ENCODE assay signal across 8 cellular contexts in the genomic region with DNA sequence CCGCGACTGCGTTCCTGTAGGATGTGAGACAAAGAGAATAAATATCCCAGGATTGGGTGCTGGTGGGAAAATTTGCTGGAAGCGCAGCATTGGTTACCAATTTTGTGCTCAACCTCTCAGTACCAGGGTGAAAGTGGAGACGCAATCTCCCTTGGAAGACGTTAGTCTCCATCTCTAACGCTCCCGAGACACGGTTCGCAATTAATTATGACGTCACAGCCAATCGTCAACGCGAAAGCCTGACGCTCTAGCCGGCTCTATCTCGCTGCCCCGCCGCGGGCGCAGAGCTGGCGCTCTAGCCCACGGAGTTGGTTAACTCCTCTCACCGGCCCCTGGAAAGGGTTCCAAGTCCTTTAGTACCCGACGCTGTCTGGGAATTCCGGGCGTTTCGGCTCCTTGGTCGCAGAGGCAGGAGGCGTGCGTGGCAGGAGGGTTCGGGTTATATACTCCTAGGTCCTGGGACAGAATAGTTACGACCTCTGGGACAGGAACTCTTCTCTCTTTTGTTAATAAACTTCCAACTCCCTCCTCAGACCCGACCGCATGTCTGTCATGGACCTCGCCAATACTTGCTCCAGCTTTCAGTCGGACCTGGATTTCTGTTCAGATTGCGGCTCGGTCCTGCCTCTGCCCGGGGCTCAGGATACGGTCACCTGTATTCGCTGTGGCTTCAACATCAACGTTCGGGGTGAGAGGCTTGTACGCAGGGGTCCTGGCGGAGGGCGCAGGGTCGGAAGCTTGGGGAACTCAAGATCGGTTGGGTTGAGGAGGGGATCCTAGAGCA. TPM values are rescaled to one million over a fixed set of nuclear protein-coding genes. Genes with fewer than 3 reads are reported as not detected.
DNase-seq lines count a peak whose midpoint lies in the region; ATAC-seq and TF ChIP-seq lines count a peak whose summit lies in the region.

A gene with protein sequence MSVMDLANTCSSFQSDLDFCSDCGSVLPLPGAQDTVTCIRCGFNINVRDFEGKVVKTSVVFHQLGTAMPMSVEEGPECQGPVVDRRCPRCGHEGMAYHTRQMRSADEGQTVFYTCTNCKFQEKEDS (plus strand): TSS at position 284 of the 784 bp plus-strand sequence. CDS start 260 bp downstream, at position 544.

- TF ChIP-seq POLR2A in adrenal gland (IDR thresholded peaks at IDR 0.05), result peak; percentile 84 to 93

- H3K9me3 ChIP-seq in adrenal gland (replicated peaks in 1 of 3), result no peaks in the 10 kb centered on the region

- no peaks in the 10 kb centered on the region for H3K27me3 ChIP-seq in adrenal gland

- H3K4me3 Mint-ChIP-seq in type B pancreatic cell, result peak within 1 kb of the TSS; percentile 99

- H3K4me1 Mint-ChIP-seq in type B pancreatic cell (ENCODE audit: unreplicated experiment), result peaks cover 31% of the 10 kb centered on the region

- H3K4me1 ChIP-seq in adrenal gland (replicated peaks in 1 of 2), result peaks cover 11 to 37% of the 10 kb centered on the region in 2 donors

- H3K27ac Mint-ChIP-seq in type B pancreatic cell, result peak within 1 kb of the TSS; percentile 98

- WGBS in adrenal gland, 4 donors, result 0 to 1% (median 0%) methylated on average over 7 to 50 of the region's 50 CpGs

- peaks cover 7% of the 10 kb centered on the region for H3K36me3 Mint-ChIP-seq in type B pancreatic cell

- no peaks in the 10 kb centered on the region for H3K27me3 Mint-ChIP-seq in type B pancreatic cell

- H3K27ac ChIP-seq in adrenal gland, result peak within 1 kb of the TSS; percentile 79 to 92 (median 90)

- peak within 1 kb of the TSS; percentile 70 for H3K4me3 ChIP-seq in GM12865 (ENCODE audit: low read depth, low read length)
- peak within 1 kb of the TSS; percentile 18 to 97 (median 90) for H3K4me3 ChIP-seq in adrenal gland

- peak; percentile 95 for ATAC-seq in HG02798 (IDR thresholded peaks at IDR 0.05; ENCODE audit: poor library complexity, unreplicated experiment)

- peak; percentile 94 for DNase-seq in GM12865 (ENCODE audit: low read depth)
- peak; percentile 95 for DNase-seq in NCI-H146 (lab: John Stamatoyannopoulos, UW)
- DNase-seq in T-helper 1 cell, result peak; percentile 66 to 91 (median 79)
- DNase-seq in adrenal gland, result peak; percentile 93 to 97 (median 95)
- DNase-seq in cardiac septum (ENCODE audit: low spot score), result peak; percentile 97
- DNase-seq in pons (ENCODE audit: low spot score), result peak; percentile 97
- peak; percentile 91 for DNase-seq in type B pancreatic cell (ENCODE audit: extremely low spot score, unreplicated experiment)

- no peak for TF ChIP-seq CTCF in GM12865 (IDR thresholded peaks at IDR 0.05; ENCODE audit: insufficient read depth, low read depth, low read length, missing control alignments)
- TF ChIP-seq CTCF in adrenal gland (IDR thresholded peaks at IDR 0.05), result peak in 2 of 6 experiments; percentile 4 to 10
- peak; percentile 13 for TF ChIP-seq CTCF in type B pancreatic cell (conservative IDR thresholded peaks at IDR 0.05)

- intact Hi-C loops in adrenal gland (cut with DNase I), result no loop called here
- intact Hi-C loops in cardiac septum (cut with DNase I), result no loop called here

- H3K9me3 Mint-ChIP-seq in type B pancreatic cell, result no peaks in the 10 kb centered on the region

- peaks cover 0 to 11% of the 10 kb centered on the region in 2 donors for H3K36me3 ChIP-seq in adrenal gland (replicated peaks in 1 of 2)

RNA-seq across cellular contexts. Expression of the gene that starts here (rescaled TPM):
- total RNA-seq in adrenal gland (10 to 100 TPM in 7 of 8 donors, 1 to 10 TPM in 1; 6.8 to 75.1 (median 32.4) TPM), cardiac septum (15.5 TPM), type B pancreatic cell (ENCODE audit: low replicate concordance) (23.7 and 37.3 TPM in 2 replicates)
- polyA plus RNA-seq in adrenal gland, result 10 to 100 TPM; 24.7 to 53.8 (median 29.2) TPM

Comparison
In these comparisons a context has a peak if more than half of its experiments do, and no peak if none do; other contexts are left out.
1. Peak in every context shown above with its lines: DNase-seq, ATAC-seq, H3K4me3 ChIP-seq and H3K27ac ChIP-seq.